20 cellular contexts compared by ENCODE assay signal in genomic region chr9:346114-346513, GRCh38.
DNase-seq lines count a peak whose midpoint lies in the region; ATAC-seq, FAIRE-seq and TF ChIP-seq lines count a peak whose summit lies in the region.
"Had no signal": no experiment of that assay in that cellular context is flagged by ENCODE, and none has a peak within 500 bp of the region (broad histone marks: within the 10 kb centered on the region; RNA-seq: fewer than 3 reads in every experiment).

No MANE protein-coding gene starts in this region.

- peak; percentile 61 for FAIRE-seq in D721Med (lab: Jason Lieb, UNC)
- FAIRE-seq: bronchial epithelial cell, GM12878 had no signal

- peak overlapping the region; percentile 55 for H3K27ac Mint-ChIP-seq in central memory CD8-positive, alpha-beta T cell (ENCODE audit: low read depth)
- H3K27ac Mint-ChIP-seq: stimulated activated memory B cell treated with anti-CD40 and anti-IgM and Interleukin-4, amounts not matched to agents 10 μg/mL and 1 μg/mL and 100 μg/mL, for 72 hours had no signal

- no peak overlapping the region for H3K4me3 Mint-ChIP-seq in central memory CD8-positive, alpha-beta T cell
- H3K4me3 Mint-ChIP-seq: stimulated activated memory B cell treated with anti-CD40 and anti-IgM and Interleukin-4, amounts not matched to agents 10 μg/mL and 1 μg/mL and 100 μg/mL, for 72 hours had no signal

- H3K4me1 Mint-ChIP-seq in central memory CD8-positive, alpha-beta T cell = peaks cover 26% of the 10 kb centered on the region

- H3K36me3 ChIP-seq in HEK293 (ENCODE audit: control insufficient read depth in 2 of 2, insufficient read depth in 1 of 2, low read length in 2 of 2) = no peaks in the 10 kb centered on the region
- no peaks in the 10 kb centered on the region for H3K36me3 ChIP-seq in MG63
- H3K36me3 ChIP-seq: sigmoid colon, thoracic aorta had no signal

- peaks cover 76% of the 10 kb centered on the region for H3K36me3 Mint-ChIP-seq in central memory CD8-positive, alpha-beta T cell (ENCODE audit: insufficient read depth)

- no peak overlapping the region for H3K4me3 ChIP-seq in HEK293 (ENCODE audit: low read depth, low read length)
- H3K4me3 ChIP-seq in MG63 = no peak overlapping the region
- H3K4me3 ChIP-seq: GM12878, sigmoid colon, thoracic aorta had no signal

- no peak for TF ChIP-seq CTCF in D721Med (IDR thresholded peaks at IDR 0.05; ENCODE audit: insufficient read depth, missing control alignments)
- TF ChIP-seq CTCF in HEK293 (tag by site-specific recombination; IDR thresholded peaks at IDR 0.05) = no peak
- no peak for TF ChIP-seq CTCF in foreskin keratinocyte (conservative IDR thresholded peaks at IDR 0.05)

- POLR2A ChIA-PET in HEK293 (lab: Yijun Ruan, JAX) = no interaction called here

- no peak for ATAC-seq in central memory CD8-positive, alpha-beta T cell (replicated peaks; ENCODE audit: extremely low read depth, poor library complexity, severe bottlenecking)
- no peak for ATAC-seq in foreskin keratinocyte
- no peak for ATAC-seq in HG02571 (IDR thresholded peaks at IDR 0.05; ENCODE audit: unreplicated experiment)
- ATAC-seq: GM12878; stimulated activated memory B cell treated with anti-CD40 and anti-IgM and Interleukin-4, amounts not matched to agents 10 μg/mL and 1 μg/mL and 100 μg/mL, for 72 hours had no signal

- CTCF ChIA-PET in HEK293 (lab: Yijun Ruan, JAX) = interaction anchor here (1.0 to 2.9 kb wide), 5 partner anchors 9 to 551 kb away, joined by 3 to 9 read pairs (median 5); no protein-coding TSS in a partner anchor

- H3K27me3 Mint-ChIP-seq in central memory CD8-positive, alpha-beta T cell = no peaks in the 10 kb centered on the region
- H3K27me3 Mint-ChIP-seq: stimulated activated memory B cell treated with anti-CD40 and anti-IgM and Interleukin-4, amounts not matched to agents 10 μg/mL and 1 μg/mL and 100 μg/mL, for 72 hours had no signal

- no peak overlapping the region for H3K27ac ChIP-seq in HEK293 (ENCODE audit: extremely low read depth, low read depth, low read length)
- H3K27ac ChIP-seq in foreskin keratinocyte = no peak overlapping the region
- H3K27ac ChIP-seq: sigmoid colon, thoracic aorta had no signal

- H3K27me3 ChIP-seq in MG63 (no peaks in the 10 kb centered on the region), foreskin keratinocyte (peaks cover 6% of the 10 kb centered on the region)
- H3K27me3 ChIP-seq: sigmoid colon had no signal

- DNase-seq in D721Med (ENCODE audit: insufficient read length, low spot score) (no peak), retina (peak; percentile 51), MG63 (no peak), foreskin keratinocyte (no peak)
- no peak for DNase-seq in central memory CD8-positive, alpha-beta T cell (ENCODE audit: low spot score in 2 of 2)
- DNase-seq: activated CD4-positive, alpha-beta T cell treated with anti-CD3 and anti-CD28 coated beads for 48 hours; activated CD8-positive, alpha-beta memory T cell treated with anti-CD3 and anti-CD28 coated beads, Interleukin-2, amount 50 U/mL, for 48 hours; activated effector memory CD4-positive, alpha-beta T cell treated with anti-CD3 and anti-CD28 coated beads, Interleukin-2, amount 50 U/mL, for 16 hours; DMS53; GOT3; NCI-H2081; NCI-H510A treated with DMSO at 0.1 percent for 48 hours; occipital lobe; sigmoid colon had no signal

- no peaks in the 10 kb centered on the region for H3K9me3 ChIP-seq in HEK293 (ENCODE audit: control insufficient read depth, insufficient read depth, low read depth, low read length)
- no peaks in the 10 kb centered on the region for H3K9me3 ChIP-seq in MG63
- H3K9me3 ChIP-seq: sigmoid colon, thoracic aorta had no signal

- H3K9me3 Mint-ChIP-seq in central memory CD8-positive, alpha-beta T cell = no peaks in the 10 kb centered on the region
- H3K9me3 Mint-ChIP-seq: stimulated activated memory B cell treated with anti-CD40 and anti-IgM and Interleukin-4, amounts not matched to agents 10 μg/mL and 1 μg/mL and 100 μg/mL, for 72 hours had no signal

- H3K4me1 ChIP-seq in HEK293 (ENCODE audit: control insufficient read depth, insufficient read depth, low read length) = no peaks in the 10 kb centered on the region
- H3K4me1 ChIP-seq in foreskin keratinocyte = no peaks in the 10 kb centered on the region
- H3K4me1 ChIP-seq: sigmoid colon had no signal

TF ChIP-seq in HEK293, 187 proteins besides CTCF, POLR2A, EP300 and RAD21:
- TF ChIP-seq ZIC2 (tag by site-specific recombination; IDR thresholded peaks at IDR 0.05) (peak; percentile 48), ZNF707 (tag by site-specific recombination; IDR thresholded peaks at IDR 0.05) (no peak), ZNF211 (tag by site-specific recombination; IDR thresholded peaks at IDR 0.05; ENCODE audit: low read depth) (no peak)
